Comparison of ENCODE assay signal across 9 cellular contexts in the genomic region with DNA sequence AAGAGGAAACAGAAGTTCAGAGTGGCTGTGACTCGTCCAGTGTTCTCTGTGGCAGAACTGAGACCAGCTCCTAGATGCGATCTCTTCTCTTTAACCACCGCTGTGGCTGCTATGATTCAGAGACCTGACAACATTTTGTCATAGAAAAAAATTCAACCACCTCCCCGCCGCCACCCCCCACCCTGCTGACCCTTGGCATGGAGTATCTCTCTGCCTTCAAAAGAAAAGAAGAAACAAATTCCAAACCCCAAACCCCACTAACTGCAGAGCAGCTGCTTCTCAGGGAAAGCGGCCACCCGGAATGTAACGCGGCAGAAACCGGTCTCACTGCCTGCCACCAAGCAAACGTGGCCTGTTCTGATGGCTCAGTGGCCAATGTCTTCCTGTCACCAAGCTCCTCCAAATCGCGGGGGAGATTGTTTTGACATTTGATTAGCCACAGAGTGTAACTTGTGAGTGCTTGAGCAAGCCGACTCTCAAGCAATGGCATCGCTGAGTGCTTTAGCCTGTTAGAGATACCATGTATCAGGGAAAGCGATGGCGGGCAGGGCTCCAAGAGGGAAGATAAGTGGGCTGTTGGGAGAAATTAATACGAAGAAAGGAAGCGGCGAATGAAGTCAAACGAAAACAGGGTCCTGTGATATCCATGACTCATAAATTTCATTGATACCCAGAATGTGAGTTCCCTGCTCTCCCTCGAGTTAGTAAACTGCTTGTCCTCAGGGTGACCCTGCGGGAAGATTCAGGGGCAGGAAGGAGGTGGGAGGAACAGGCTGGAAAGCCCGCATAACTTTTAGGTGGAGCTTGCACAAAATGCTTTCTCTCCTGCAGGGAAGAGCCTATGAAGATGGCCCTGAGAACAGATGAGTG. TPM values are rescaled to one million over a fixed set of nuclear protein-coding genes. Genes with fewer than 3 reads are reported as not detected.
DNase-seq lines count a peak whose midpoint lies in the region; ATAC-seq and TF ChIP-seq lines count a peak whose summit lies in the region.
"Had no signal": no experiment of that assay in that cellular context is flagged by ENCODE, and none has a peak within 500 bp of the region (broad histone marks: within the 10 kb centered on the region; RNA-seq: fewer than 3 reads in every experiment).

No MANE protein-coding gene starts in this region.

- no peak overlapping the region for H3K4me3 Mint-ChIP-seq in activated CD8-positive, alpha-beta T cell treated with anti-CD3 and anti-CD28 coated beads for 36 hours
- H3K4me3 Mint-ChIP-seq in immature natural killer cell, result peak overlapping the region; percentile 22 to 57 (median 49)

- H3K36me3 Mint-ChIP-seq in activated CD8-positive, alpha-beta T cell treated with anti-CD3 and anti-CD28 coated beads for 36 hours (ENCODE audit: low read depth), result no peaks in the 10 kb centered on the region
- peaks cover 0 to 5% (median 3%) of the 10 kb centered on the region in 3 donors for H3K36me3 Mint-ChIP-seq in immature natural killer cell

- H3K9me3 Mint-ChIP-seq in activated CD8-positive, alpha-beta T cell treated with anti-CD3 and anti-CD28 coated beads for 36 hours, result no peaks in the 10 kb centered on the region
- peaks cover 0 to 3% (median 0%) of the 10 kb centered on the region in 6 donors for H3K9me3 Mint-ChIP-seq in immature natural killer cell

- POLR2A ChIA-PET in activated CD8-positive, alpha-beta T cell treated with anti-CD3 and anti-CD28 coated beads for 36 hours (lab: Charles Lee), result interaction anchor here (0.6 to 1.9 kb wide), 7 partner anchors 14 to 391 kb away, joined by 3 to 16 read pairs (median 3); partner anchors contain the start of gene TLE3

- peak overlapping the region; percentile 55 for H3K27ac Mint-ChIP-seq in activated CD8-positive, alpha-beta T cell treated with anti-CD3 and anti-CD28 coated beads for 36 hours
- peak overlapping the region in 1 of 6 donors; percentile 27 for H3K27ac Mint-ChIP-seq in immature natural killer cell

- H3K4me1 Mint-ChIP-seq in activated CD8-positive, alpha-beta T cell treated with anti-CD3 and anti-CD28 coated beads for 36 hours (ENCODE audit: low read depth), result peaks cover 36% of the 10 kb centered on the region
- peaks cover 25 to 27% of the 10 kb centered on the region in 2 donors for H3K4me1 Mint-ChIP-seq in immature natural killer cell

- H3K27me3 Mint-ChIP-seq in activated CD8-positive, alpha-beta T cell treated with anti-CD3 and anti-CD28 coated beads for 36 hours, result peaks cover 18% of the 10 kb centered on the region
- peaks cover 13 to 43% (median 34%) of the 10 kb centered on the region in 3 donors for H3K27me3 Mint-ChIP-seq in immature natural killer cell (ENCODE audit: low read depth in 3 of 3)

- TF ChIP-seq CTCF in activated CD8-positive, alpha-beta T cell treated with anti-CD3 and anti-CD28 coated beads for 36 hours (IDR thresholded peaks at IDR 0.05), result no peak

- intact Hi-C loops in activated CD8-positive, alpha-beta T cell treated with anti-CD3 and anti-CD28 coated beads for 36 hours (cut with micrococcal nuclease), result no loop called here

- peak; percentile 81 for ATAC-seq in activated CD8-positive, alpha-beta T cell treated with anti-CD3 and anti-CD28 coated beads for 36 hours
- ATAC-seq in HG02870 (IDR thresholded peaks at IDR 0.05; ENCODE audit: unreplicated experiment) (no peak), HG03280 (IDR thresholded peaks at IDR 0.05; ENCODE audit: unreplicated experiment) (no peak), HG02798 (IDR thresholded peaks at IDR 0.05; ENCODE audit: poor library complexity, unreplicated experiment) (no peak)

- peak; percentile 61 for DNase-seq in NK-92 treated with Interleukin-12 subunit alpha and Interleukin-12 subunit beta, amount 100 ng/mL, for 24 hours (lab: John Stamatoyannopoulos, UW)
- DNase-seq in NK-92 (lab: John Stamatoyannopoulos, UW; ENCODE audit: unreplicated experiment) (no peak), immature natural killer cell (peak in 2 of 3 donors; percentile 10 to 15)
- peak; percentile 76 for DNase-seq in activated CD8-positive, alpha-beta T cell treated with anti-CD3 and anti-CD28 coated beads for 36 hours
- DNase-seq in stimulated activated CD8-positive, alpha-beta memory T cell treated with anti-CD3 and anti-CD28 coated beads, Interleukin-4, amount 100 ng/mL, for 48 hours, result peak; percentile 65
- DNase-seq: SW 1271 had no signal

- CTCF ChIA-PET in activated CD8-positive, alpha-beta T cell treated with anti-CD3 and anti-CD28 coated beads for 36 hours (lab: Charles Lee), result interaction anchor here (1.4 to 2.9 kb wide), 2 partner anchors 42 to 345 kb away, joined by 3 to 13 read pairs; no protein-coding TSS in a partner anchor

RNA-seq across cellular contexts. Expression of gene TLE3, which starts 44.8 kb away (rescaled TPM):
- total RNA-seq in activated CD8-positive, alpha-beta T cell treated with anti-CD3 and anti-CD28 coated beads for 36 hours, result 10 to 100 TPM; 48.4 to 64.2 TPM
- polyA plus RNA-seq in immature natural killer cell, result 10 to 100 TPM in 1 of 3 donors, 1 to 10 TPM in 1, under 1 TPM in 1; 0.06 to 18.6 (median 3.9) TPM
